In the genomic region with DNA sequence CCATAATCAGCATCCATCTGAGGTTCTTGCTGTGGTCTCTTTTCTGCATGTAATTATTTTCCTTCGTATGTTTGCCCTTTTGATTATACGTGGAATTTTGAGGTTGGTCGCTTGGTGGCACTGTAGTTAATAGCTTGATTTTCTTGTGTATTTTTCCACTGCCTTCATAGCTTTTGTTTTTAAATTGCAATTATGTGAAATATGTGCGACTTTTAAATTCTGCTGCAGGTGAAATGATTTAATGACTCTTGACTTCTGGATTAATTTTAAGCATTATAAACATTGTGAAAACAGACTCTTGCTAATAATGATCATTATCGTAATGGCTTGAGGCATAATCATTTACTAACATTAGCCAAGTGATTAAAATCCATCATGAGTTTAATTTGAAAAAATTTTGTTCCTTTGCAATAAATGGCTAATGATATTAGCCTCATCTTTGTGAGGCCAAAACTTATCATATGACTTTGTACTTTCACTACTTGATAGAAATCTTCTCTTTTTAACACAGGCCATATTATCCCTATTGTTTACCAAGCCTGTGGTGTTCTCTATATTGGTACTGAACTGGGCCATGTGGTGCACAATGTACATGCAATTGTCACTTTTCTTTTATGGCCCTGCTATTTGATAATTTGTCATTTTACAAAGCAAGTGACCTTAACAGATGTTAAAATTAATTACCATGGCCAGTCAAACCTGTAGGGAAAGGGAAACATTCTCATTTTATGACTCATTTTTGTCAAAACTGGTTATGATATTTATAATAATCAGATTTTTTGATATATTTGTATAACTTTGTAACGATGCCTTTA, we compare ENCODE assay signal across 8 cellular contexts.
DNase-seq lines count a peak whose midpoint lies in the region; ATAC-seq and TF ChIP-seq lines count a peak whose summit lies in the region.

No MANE protein-coding gene starts in this region.

- H3K36me3 ChIP-seq in KMS-11 (ENCODE audit: insufficient read depth) (no peaks in the 10 kb centered on the region), Peyer's patch (no peaks in the 10 kb centered on the region), left lung (no peaks in the 10 kb centered on the region), thyroid gland (no peaks in the 10 kb centered on the region)

- H3K9me3 ChIP-seq in Peyer's patch (no peaks in the 10 kb centered on the region), left lung (no peaks in the 10 kb centered on the region), thyroid gland (no peaks in the 10 kb centered on the region)

- H3K4me2 ChIP-seq in KMS-11, result no peak overlapping the region

- TF ChIP-seq POLR2A in Peyer's patch (IDR thresholded peaks at IDR 0.05) (no peak), thyroid gland (IDR thresholded peaks at IDR 0.05) (no peak)

- no peaks in the 10 kb centered on the region for H3K27me3 ChIP-seq in KMS-11 (ENCODE audit: insufficient read depth, low read depth)
- H3K27me3 ChIP-seq in Peyer's patch, result no peaks in the 10 kb centered on the region
- no peaks in the 10 kb centered on the region for H3K27me3 ChIP-seq in left lung
- no peaks in the 10 kb centered on the region for H3K27me3 ChIP-seq in thyroid gland

- no peak overlapping the region for H3K9ac ChIP-seq in KMS-11

- TF ChIP-seq CTCF in GM12875 (IDR thresholded peaks at IDR 0.05; ENCODE audit: borderline replicate concordance, insufficient read depth, low read depth, low read length) (peak; percentile 39; the same call in 1 of the 2 replicates), KMS-11 (conservative IDR thresholded peaks at IDR 0.05; ENCODE audit: low read depth, low read length) (peak; percentile 74), Peyer's patch (IDR thresholded peaks at IDR 0.05) (peak in 5 of 6 experiments; percentile 41 to 86 (median 80)), left lung (IDR thresholded peaks at IDR 0.05) (peak; percentile 46 to 49), thyroid gland (IDR thresholded peaks at IDR 0.05) (peak; percentile 32 to 87 (median 60))

- no peaks in the 10 kb centered on the region for H3K79me2 ChIP-seq in KMS-11 (ENCODE audit: insufficient read depth, low read depth)

- H3K4me1 ChIP-seq in KMS-11 (ENCODE audit: low read depth, poor library complexity, severe bottlenecking) (no peaks in the 10 kb centered on the region), Peyer's patch (no peaks in the 10 kb centered on the region), left lung (peaks cover 0 to 6% of the 10 kb centered on the region in 2 donors), thyroid gland (no peaks in the 10 kb centered on the region)

- peak; percentile 61 for DNase-seq in AG08395 (ENCODE audit: low spot score)
- DNase-seq in Peyer's patch, result peak in 1 of 3 donors; percentile 65
- DNase-seq in cerebellar cortex (ENCODE audit: low spot score), result peak; percentile 47
- DNase-seq in left lung, result no peak
- DNase-seq in thyroid gland, result peak; percentile 31 to 49

- WGBS in thyroid gland, 2 donors, result 28 to 29% methylated on average over 6 of the region's 6 CpGs

- ATAC-seq in left lung, result peak; percentile 82
- no peak for ATAC-seq in HG03520 (IDR thresholded peaks at IDR 0.05; ENCODE audit: unreplicated experiment)

- H2AFZ ChIP-seq in KMS-11 (ENCODE audit: low read depth), result no peak overlapping the region

- no peak overlapping the region for H3K27ac ChIP-seq in KMS-11
- no peak overlapping the region for H3K27ac ChIP-seq in Peyer's patch
- H3K27ac ChIP-seq in left lung, result no peak overlapping the region
- H3K27ac ChIP-seq in thyroid gland, result no peak overlapping the region

- no peaks in the 10 kb centered on the region for H4K20me1 ChIP-seq in KMS-11 (ENCODE audit: insufficient read depth)

- intact Hi-C loops in left lung (cut with DNase I), result loop anchor here in 1 of 2 donors (5.0 to 10.0 kb wide), 2 partner anchors 172 to 334 kb away; no protein-coding TSS in a partner anchor
- intact Hi-C loops in thyroid gland (cut with DNase I), result loop anchor here (5.0 to 10.0 kb wide), 2 partner anchors 212 to 339 kb away; no protein-coding TSS in a partner anchor

- no peak overlapping the region for H3K4me3 ChIP-seq in GM12875 (ENCODE audit: low read depth, low read length)
- no peak overlapping the region for H3K4me3 ChIP-seq in KMS-11 (IDR thresholded peaks at IDR 0.05; ENCODE audit: insufficient read depth, low read depth, low read length)
- H3K4me3 ChIP-seq in Peyer's patch, result no peak overlapping the region
- H3K4me3 ChIP-seq in left lung, result no peak overlapping the region
- H3K4me3 ChIP-seq in thyroid gland (replicated peaks in 1 of 3), result no peak overlapping the region

Comparison
In these comparisons a context has a peak if more than half of its experiments do, and no peak if none do; other contexts are left out.
1. DNase-seq: peak in AG08395 (single experiment), cerebellar cortex (single experiment) and thyroid gland (2 of 2); none in left lung (0 of 2).
2. Peak in every context shown above with its lines, with median percentiles within 50 percentile points of each other: CTCF ChIP-seq.